Comparison of ENCODE assay signal across 1 cellular context in genomic region chr5:78597068-78597857, GRCh38.
TF ChIP-seq lines count a peak whose summit lies in the region.

No MANE protein-coding gene starts in this region.

TF ChIP-seq in GM23338, 12 proteins besides CTCF, POLR2A, EP300 and RAD21 (continued from another document):
- TF ChIP-seq ZNF462 (CRISPR knock-in tag; IDR thresholded peaks at IDR 0.05) = no peak
- TF ChIP-seq ZNF114 (CRISPR knock-in tag; IDR thresholded peaks at IDR 0.05) = no peak
- TF ChIP-seq REST (IDR thresholded peaks at IDR 0.05; ENCODE audit: unreplicated experiment) = no peak
- no peak for TF ChIP-seq STAT1 (IDR thresholded peaks at IDR 0.05; ENCODE audit: unreplicated experiment)
- TF ChIP-seq ZNF331 (CRISPR knock-in tag; IDR thresholded peaks at IDR 0.05; ENCODE audit: low read depth) = no peak
- no peak for TF ChIP-seq NANOG (IDR thresholded peaks at IDR 0.05; ENCODE audit: borderline replicate concordance)
TF ChIP-seq in GM23338: peak in this region for 0.
